Comparison of ENCODE assay signal across 30 cellular contexts in the genomic region with DNA sequence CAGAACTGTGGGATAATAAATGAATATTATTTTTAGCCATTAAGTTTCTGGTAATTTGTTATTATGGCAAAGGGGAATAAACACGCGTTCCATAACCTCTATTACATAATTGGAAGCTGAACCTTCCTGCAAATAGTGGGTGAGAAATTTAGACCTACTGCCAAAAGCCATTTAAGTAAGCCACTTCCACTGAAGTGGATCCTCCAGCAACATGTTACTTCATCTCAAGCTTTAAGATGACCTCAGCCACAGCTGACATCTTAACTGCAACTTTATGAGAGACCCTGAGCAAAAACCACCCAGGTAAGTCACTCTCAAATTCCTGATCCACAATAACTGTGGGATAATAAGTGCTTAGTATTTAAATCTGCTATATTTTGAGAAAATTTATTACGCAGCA.
"Had no signal": no experiment of that assay in that cellular context is flagged by ENCODE, and none has a peak within 500 bp of the region (broad histone marks: within the 10 kb centered on the region; RNA-seq: fewer than 3 reads in every experiment).

No MANE protein-coding gene starts in this region.

- H3K4me3 ChIP-seq: ascending aorta, esophagus muscularis mucosa, gastrocnemius medialis, heart left ventricle had no signal

- H3K9me3 ChIP-seq: ascending aorta, esophagus muscularis mucosa, gastrocnemius medialis had no signal

- H3K9me3 Mint-ChIP-seq: activated CD4-positive, alpha-beta memory T cell treated with anti-CD3 and anti-CD28 coated beads, Interleukin-2, amount 10 ng/mL, durations not matched to agents 7 days and 5 days; activated CD4-positive, alpha-beta T cell treated with anti-CD3 and anti-CD28 coated beads, Interleukin-2, amount 10 ng/mL, durations not matched to agents 7 days and 5 days; activated naive CD4-positive, alpha-beta T cell treated with anti-CD3 and anti-CD28 coated beads, Interleukin-2, amount 10 ng/mL, durations not matched to agents 7 days and 5 days; activated naive CD8-positive, alpha-beta T cell treated with anti-CD3 and anti-CD28 coated beads, Interleukin-2, amount 10 ng/mL, durations not matched to agents 7 days and 5 days; activated T-cell treated with anti-CD3 and anti-CD28 coated beads, Interleukin-2, amount 50 U/mL, for 24 hours; activated T-cell treated with anti-CD3 and anti-CD28 coated beads, Interleukin-2, amount 50 U/mL, for 72 hours had no signal

- H3K27me3 Mint-ChIP-seq: activated CD4-positive, alpha-beta memory T cell treated with anti-CD3 and anti-CD28 coated beads, Interleukin-2, amount 10 ng/mL, durations not matched to agents 7 days and 5 days; activated CD4-positive, alpha-beta T cell treated with anti-CD3 and anti-CD28 coated beads, Interleukin-2, amount 10 ng/mL, durations not matched to agents 7 days and 5 days; activated naive CD4-positive, alpha-beta T cell treated with anti-CD3 and anti-CD28 coated beads, Interleukin-2, amount 10 ng/mL, durations not matched to agents 7 days and 5 days; activated naive CD8-positive, alpha-beta T cell treated with anti-CD3 and anti-CD28 coated beads, Interleukin-2, amount 10 ng/mL, durations not matched to agents 7 days and 5 days; effector memory CD8-positive, alpha-beta T cell had no signal

- H3K27ac ChIP-seq: ascending aorta, brain microvascular endothelial cell, esophagus muscularis mucosa, foreskin keratinocyte, gastrocnemius medialis, heart left ventricle, VCaP had no signal

- H3K27ac Mint-ChIP-seq: activated CD4-positive, alpha-beta memory T cell treated with anti-CD3 and anti-CD28 coated beads, Interleukin-2, amount 10 ng/mL, durations not matched to agents 7 days and 5 days; activated CD4-positive, alpha-beta T cell treated with anti-CD3 and anti-CD28 coated beads, Interleukin-2, amount 10 ng/mL, durations not matched to agents 7 days and 5 days; activated naive CD4-positive, alpha-beta T cell treated with anti-CD3 and anti-CD28 coated beads, Interleukin-2, amount 10 ng/mL, durations not matched to agents 7 days and 5 days; activated naive CD4-positive, alpha-beta T cell treated with anti-CD3 and anti-CD28 coated beads, Interleukin-2, amount 50 U/mL, for 72 hours; activated naive CD8-positive, alpha-beta T cell treated with anti-CD3 and anti-CD28 coated beads, Interleukin-2, amount 10 ng/mL, durations not matched to agents 7 days and 5 days; activated T-cell treated with anti-CD3 and anti-CD28 coated beads, Interleukin-2, amount 50 U/mL, for 24 hours; activated T-cell treated with anti-CD3 and anti-CD28 coated beads, Interleukin-2, amount 50 U/mL, for 72 hours; effector memory CD8-positive, alpha-beta T cell had no signal

- H3K4me1 ChIP-seq: ascending aorta, esophagus muscularis mucosa, foreskin keratinocyte, gastrocnemius medialis, heart left ventricle had no signal

- H3K36me3 Mint-ChIP-seq: activated naive CD4-positive, alpha-beta T cell treated with anti-CD3 and anti-CD28 coated beads, Interleukin-2, amount 10 ng/mL, durations not matched to agents 7 days and 5 days; activated naive CD4-positive, alpha-beta T cell treated with anti-CD3 and anti-CD28 coated beads, Interleukin-2, amount 50 U/mL, for 72 hours; activated naive CD8-positive, alpha-beta T cell treated with anti-CD3 and anti-CD28 coated beads, Interleukin-2, amount 10 ng/mL, durations not matched to agents 7 days and 5 days had no signal

- H3K4me3 Mint-ChIP-seq: activated CD4-positive, alpha-beta memory T cell treated with anti-CD3 and anti-CD28 coated beads, Interleukin-2, amount 10 ng/mL, durations not matched to agents 7 days and 5 days; activated CD4-positive, alpha-beta T cell treated with anti-CD3 and anti-CD28 coated beads, Interleukin-2, amount 10 ng/mL, durations not matched to agents 7 days and 5 days; activated naive CD4-positive, alpha-beta T cell treated with anti-CD3 and anti-CD28 coated beads, Interleukin-2, amount 10 ng/mL, durations not matched to agents 7 days and 5 days; activated naive CD8-positive, alpha-beta T cell treated with anti-CD3 and anti-CD28 coated beads, Interleukin-2, amount 10 ng/mL, durations not matched to agents 7 days and 5 days; activated T-cell treated with anti-CD3 and anti-CD28 coated beads, Interleukin-2, amount 50 U/mL, for 24 hours; activated T-cell treated with anti-CD3 and anti-CD28 coated beads, Interleukin-2, amount 50 U/mL, for 72 hours; effector memory CD8-positive, alpha-beta T cell; WTC11 had no signal

- H3K36me3 ChIP-seq: ascending aorta, brain microvascular endothelial cell, esophagus muscularis mucosa, gastrocnemius medialis, heart left ventricle had no signal

- H3K27me3 ChIP-seq: ascending aorta, brain microvascular endothelial cell, esophagus muscularis mucosa, foreskin keratinocyte had no signal

- DNase-seq: activated CD4-positive, alpha-beta memory T cell treated with anti-CD3 and anti-CD28 coated beads, Interleukin-2, amount 10 ng/mL, durations not matched to agents 7 days and 5 days; activated CD4-positive, alpha-beta T cell treated with anti-CD3 and anti-CD28 coated beads for 1 hour; activated CD4-positive, alpha-beta T cell treated with anti-CD3 and anti-CD28 coated beads for 4 hours; activated CD4-positive, alpha-beta T cell treated with anti-CD3 and anti-CD28 coated beads, Interleukin-2, amount 10 ng/mL, durations not matched to agents 7 days and 5 days; activated CD4-positive, alpha-beta T cell treated with anti-CD3 and anti-CD28 coated beads, Interleukin-2, amount 50 U/mL, for 4 hours; activated CD8-positive, alpha-beta memory T cell treated with anti-CD3 and anti-CD28 coated beads, Interleukin-2, amount 50 U/mL, for 48 hours; activated gamma-delta T cell; activated naive CD4-positive, alpha-beta T cell; activated naive CD4-positive, alpha-beta T cell treated with anti-CD3 and anti-CD28 coated beads, Interleukin-2, amount 10 ng/mL, durations not matched to agents 7 days and 5 days; activated naive CD8-positive, alpha-beta T cell treated with anti-CD3 and anti-CD28 coated beads, Interleukin-2, amount 10 ng/mL, durations not matched to agents 7 days and 5 days; activated T-cell treated with anti-CD3 and anti-CD28 coated beads for 4 hours; activated T-cell treated with anti-CD3 and anti-CD28 coated beads, Interleukin-2, amount 50 U/mL, for 24 hours; activated T-cell treated with anti-CD3 and anti-CD28 coated beads, Interleukin-2, amount 50 U/mL, for 72 hours; brain microvascular endothelial cell; caudate nucleus; cortex of kidney; dermis blood vessel endothelial cell; effector CD4-positive, alpha-beta T cell; effector memory CD8-positive, alpha-beta T cell; erythroblast; foreskin keratinocyte; gastrocnemius medialis; glutamatergic neuron; heart left ventricle; T-helper 2 cell had no signal

- H3K4me1 Mint-ChIP-seq: activated CD4-positive, alpha-beta memory T cell treated with anti-CD3 and anti-CD28 coated beads, Interleukin-2, amount 10 ng/mL, durations not matched to agents 7 days and 5 days; activated CD4-positive, alpha-beta T cell treated with anti-CD3 and anti-CD28 coated beads, Interleukin-2, amount 10 ng/mL, durations not matched to agents 7 days and 5 days; activated naive CD4-positive, alpha-beta T cell treated with anti-CD3 and anti-CD28 coated beads, Interleukin-2, amount 10 ng/mL, durations not matched to agents 7 days and 5 days; activated naive CD8-positive, alpha-beta T cell treated with anti-CD3 and anti-CD28 coated beads, Interleukin-2, amount 10 ng/mL, durations not matched to agents 7 days and 5 days had no signal
